ENCODE assay signal across 24 cellular contexts in genomic region chr2:158567208-158567607, GRCh38.
DNase-seq lines count a peak whose midpoint lies in the region; ATAC-seq and TF ChIP-seq lines count a peak whose summit lies in the region.
"Had no signal": no experiment of that assay in that cellular context is flagged by ENCODE, and none has a peak within 500 bp of the region (broad histone marks: within the 10 kb centered on the region; RNA-seq: fewer than 3 reads in every experiment).

No MANE protein-coding gene starts in this region.

- H3K27me3 ChIP-seq in breast epithelium, result no peaks in the 10 kb centered on the region
- H3K27me3 ChIP-seq: BE2C; BLaER1 treated with 17β-estradiol and CSF1 and Interleukin-3, amounts not matched to agents 10 nM and 100 nM had no signal

- DNase-seq in MCF 10A (ENCODE audit: unreplicated experiment) (no peak), breast epithelium (ENCODE audit: low spot score in 2 of 2) (no peak), OCI-M1 (lab: John Stamatoyannopoulos, UW) (peak; percentile 11), fibroblast of villous mesenchyme (ENCODE audit: low read depth) (peak; percentile 8), left colon (no peak)
- DNase-seq: 8988T; ACHN; AML-193; BE2C; CD4-positive, alpha-beta T cell; CD8-positive, alpha-beta memory T cell; DMS 273 treated with DMSO at 0.1 percent for 48 hours; DMS79; EL; GDM1; H9; HFFc6 had no signal

- ATAC-seq in left colon, result no peak
- ATAC-seq in esophagus mucosa, result no peak
- ATAC-seq: A549, GM12878, GM23338, HCT116 had no signal

- H3K27ac Mint-ChIP-seq in MCF 10A (ENCODE audit: low read depth, unreplicated experiment), result peak overlapping the region; percentile 28
- H3K27ac Mint-ChIP-seq: CD4-positive, alpha-beta T cell; CD8-positive, alpha-beta memory T cell; GM23338; H9; HFFc6 had no signal

- BruUV-seq in MCF 10A (replicated peaks; lab: Mats Ljungman, UMichigan), result no TSS peak

- H3K4me1 ChIP-seq in breast epithelium, result no peaks in the 10 kb centered on the region
- H3K4me1 ChIP-seq: A549; BE2C; BLaER1 treated with 17β-estradiol and CSF1 and Interleukin-3, amounts not matched to agents 10 nM and 100 nM had no signal

- CTCF ChIA-PET in MCF 10A (lab: Yijun Ruan, JAX), result interaction anchor here (0.6 kb wide), 1 partner anchor 55 kb away, joined by 3 read pairs; no protein-coding TSS in a partner anchor

- intact Hi-C loops in MCF 10A (cut with micrococcal nuclease) (no loop called here), breast epithelium (cut with DNase I; ENCODE audit: low total_unique reads) (no loop called here), left colon (cut with DNase I, micrococcal nuclease) (no loop called here)

- POLR2A ChIA-PET in MCF 10A (lab: Yijun Ruan, JAX), result no interaction called here

- no peak for TF ChIP-seq POLR2A in breast epithelium (IDR thresholded peaks at IDR 0.05)

- no peaks in the 10 kb centered on the region for H3K36me3 Mint-ChIP-seq in MCF 10A (ENCODE audit: insufficient read depth, unreplicated experiment)

- H3K27ac ChIP-seq in breast epithelium, result no peak overlapping the region
- H3K27ac ChIP-seq: A549; BLaER1 treated with 17β-estradiol and CSF1 and Interleukin-3, amounts not matched to agents 10 nM and 100 nM had no signal

- no peak overlapping the region for H3K4me3 Mint-ChIP-seq in MCF 10A (ENCODE audit: unreplicated experiment)
- H3K4me3 Mint-ChIP-seq: CD14-positive monocyte; CD4-positive, alpha-beta T cell; CD8-positive, alpha-beta memory T cell; GM23338; H9; HFFc6 had no signal

- no peaks in the 10 kb centered on the region for H3K36me3 ChIP-seq in breast epithelium
- H3K36me3 ChIP-seq: BE2C; BLaER1 treated with 17β-estradiol and CSF1 and Interleukin-3, amounts not matched to agents 10 nM and 100 nM had no signal

- no peaks in the 10 kb centered on the region for H3K27me3 Mint-ChIP-seq in MCF 10A (ENCODE audit: insufficient read depth, unreplicated experiment)
- H3K27me3 Mint-ChIP-seq: CD4-positive, alpha-beta T cell; CD8-positive, alpha-beta memory T cell had no signal

- H3K4me1 Mint-ChIP-seq in MCF 10A (ENCODE audit: insufficient read depth, unreplicated experiment), result no peaks in the 10 kb centered on the region
- H3K4me1 Mint-ChIP-seq: CD8-positive, alpha-beta memory T cell had no signal

- no peak for TF ChIP-seq CTCF in MCF 10A (IDR thresholded peaks at IDR 0.05; ENCODE audit: unreplicated experiment)
- no peak for TF ChIP-seq CTCF in breast epithelium (IDR thresholded peaks at IDR 0.05)
- no peak for TF ChIP-seq CTCF in fibroblast of villous mesenchyme (IDR thresholded peaks at IDR 0.05; ENCODE audit: insufficient read depth, low read depth, low read length)

- H3K4me3 ChIP-seq in breast epithelium (no peak overlapping the region), fibroblast of villous mesenchyme (ENCODE audit: low read depth, low read length) (no peak overlapping the region)
- H3K4me3 ChIP-seq: A549; BLaER1 treated with 17β-estradiol and CSF1 and Interleukin-3, amounts not matched to agents 10 nM and 100 nM; GM12878; GM23338 had no signal

- no peaks in the 10 kb centered on the region for H3K9me3 ChIP-seq in breast epithelium
- H3K9me3 ChIP-seq: A549, BE2C had no signal

- H3K9me3 Mint-ChIP-seq in MCF 10A (ENCODE audit: unreplicated experiment), result no peaks in the 10 kb centered on the region
- H3K9me3 Mint-ChIP-seq: GM23338, H9, HFFc6 had no signal

Comparison
In these comparisons a context has a peak if more than half of its experiments do, and no peak if none do; other contexts are left out.
1. DNase-seq: peak in OCI-M1 (single experiment) and fibroblast of villous mesenchyme (single experiment); none in MCF 10A (single experiment), breast epithelium (0 of 2) and left colon (0 of 2).